ENCODE assay signal across 1 cellular context in genomic region chr17:58574025-58574424, GRCh38.
TF ChIP-seq lines count a peak whose summit lies in the region.

No MANE protein-coding gene starts in this region.

TF ChIP-seq in A549, 52 proteins besides CTCF, POLR2A, EP300 and RAD21 (continued from another document):
- no peak for TF ChIP-seq BCL3 (IDR thresholded peaks at IDR 0.05)
- no peak for TF ChIP-seq REST (IDR thresholded peaks at IDR 0.05)
- no peak for TF ChIP-seq KDM5A (IDR thresholded peaks at IDR 0.05)
- no peak for TF ChIP-seq RARB (CRISPR knock-in tag; IDR thresholded peaks at IDR 0.05)
- no peak for TF ChIP-seq KDM1A (IDR thresholded peaks at IDR 0.05; ENCODE audit: low read depth)
- TF ChIP-seq EHMT2 (IDR thresholded peaks at IDR 0.05; ENCODE audit: low read depth): no peak
- TF ChIP-seq USF2 (IDR thresholded peaks at IDR 0.05): no peak
- no peak for TF ChIP-seq PBX3 (IDR thresholded peaks at IDR 0.05)
- TF ChIP-seq MAZ (IDR thresholded peaks at IDR 0.05; ENCODE audit: borderline replicate concordance, low read depth, low read length): no peak
- TF ChIP-seq FOSL2 (IDR thresholded peaks at IDR 0.05): no peak
- no peak for TF ChIP-seq FOSL2 (CRISPR knock-in tag; IDR thresholded peaks at IDR 0.05)
